1 cellular context compared by ENCODE assay signal in genomic region chr4:64230709-64231310, GRCh38.
TF ChIP-seq lines count a peak whose summit lies in the region.

No MANE protein-coding gene starts in this region.

TF ChIP-seq in K562, 482 proteins besides CTCF, POLR2A, EP300 and RAD21 (continued from another document):
- TF ChIP-seq ZNF280A (IDR thresholded peaks at IDR 0.05; ENCODE audit: low read depth, partially characterized antibody) (peak; percentile 41), CBX1 (IDR thresholded peaks at IDR 0.05; ENCODE audit: low read depth) (peak; percentile 95; the same call in 1 of the 2 replicates), TRIM28 (IDR thresholded peaks at IDR 0.05) (peak; percentile 88), ZNF445 (CRISPR knock-in tag; IDR thresholded peaks at IDR 0.05; ENCODE audit: low read depth) (no peak), STAT5B (CRISPR knock-in tag; IDR thresholded peaks at IDR 0.05) (no peak), FOXJ2 (tag; IDR thresholded peaks at IDR 0.05) (no peak), CBX5 (IDR thresholded peaks at IDR 0.05; ENCODE audit: borderline replicate concordance, low read depth) (peak; percentile 99)
TF ChIP-seq in K562: peak in this region for 7.
